ENCODE assay signal across 1 cellular context in the genomic region with DNA sequence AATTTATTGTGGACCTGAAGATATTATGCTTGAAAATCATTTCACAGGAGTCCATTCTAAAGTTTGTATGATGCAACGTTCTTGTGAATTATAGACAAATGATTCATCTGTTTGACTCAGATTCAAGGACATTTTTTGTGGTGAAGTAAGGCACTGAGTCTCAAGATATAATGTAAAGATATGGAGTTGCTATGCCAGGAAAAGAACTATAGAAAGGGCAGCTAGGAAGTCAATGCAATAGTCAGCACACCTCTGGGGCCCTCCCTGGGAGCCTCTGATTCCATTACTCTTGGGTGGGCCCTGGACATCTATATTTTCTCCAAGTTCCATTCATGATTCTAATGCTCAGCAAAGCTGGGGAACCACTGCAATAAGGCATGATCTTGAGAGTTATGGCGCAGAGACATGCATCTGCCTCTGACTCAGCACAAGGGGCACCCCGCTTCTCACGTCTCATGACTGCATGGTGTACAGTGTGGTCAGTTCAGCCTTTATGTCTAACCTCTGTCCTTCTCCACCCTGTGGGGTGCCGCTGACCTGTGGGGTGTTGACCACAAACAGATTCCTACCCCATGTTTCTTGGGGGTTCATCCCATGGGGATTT.
TF ChIP-seq lines count a peak whose summit lies in the region.

No MANE protein-coding gene starts in this region.

TF ChIP-seq in HCT116, 20 proteins besides CTCF, POLR2A, EP300 and RAD21 (continued from another document):
- TF ChIP-seq ZFX (IDR thresholded peaks at IDR 0.05) (no peak), FOSL1 (IDR thresholded peaks at IDR 0.05; ENCODE audit: low read depth) (peak; percentile 58), EZH2phosphoT487 (IDR thresholded peaks at IDR 0.05; ENCODE audit: borderline replicate concordance) (no peak), CBX3 (IDR thresholded peaks at IDR 0.05; ENCODE audit: low read depth) (no peak), POLR2AphosphoS5 (IDR thresholded peaks at IDR 0.05; ENCODE audit: low read depth, low read length) (no peak), EGR1 (IDR thresholded peaks at IDR 0.05; ENCODE audit: low read depth) (no peak), ELF1 (IDR thresholded peaks at IDR 0.05; ENCODE audit: borderline replicate concordance, low read depth) (no peak), JUND (IDR thresholded peaks at IDR 0.05) (0 out of 2 replicates have a peak, but pooled peaks have one; percentile 10), YY1 (IDR thresholded peaks at IDR 0.05; ENCODE audit: extremely low read depth, insufficient replicate concordance, low read depth, low read length) (no peak), TCF7L2 (IDR thresholded peaks at IDR 0.05; ENCODE audit: borderline replicate concordance, extremely low read depth, insufficient read depth, insufficient read length) (no peak)
- TF ChIP-seq, protein P1, sequence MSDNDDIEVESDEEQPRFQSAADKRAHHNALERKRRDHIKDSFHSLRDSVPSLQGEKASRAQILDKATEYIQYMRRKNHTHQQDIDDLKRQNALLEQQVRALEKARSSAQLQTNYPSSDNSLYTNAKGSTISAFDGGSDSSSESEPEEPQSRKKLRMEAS (IDR thresholded peaks at IDR 0.05), result no peak
- TF ChIP-seq, protein P2, sequence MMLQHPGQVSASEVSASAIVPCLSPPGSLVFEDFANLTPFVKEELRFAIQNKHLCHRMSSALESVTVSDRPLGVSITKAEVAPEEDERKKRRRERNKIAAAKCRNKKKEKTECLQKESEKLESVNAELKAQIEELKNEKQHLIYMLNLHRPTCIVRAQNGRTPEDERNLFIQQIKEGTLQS (IDR thresholded peaks at IDR 0.05), result peak; percentile 26; the same call in 1 of the 2 replicates
- TF ChIP-seq, protein P3, sequence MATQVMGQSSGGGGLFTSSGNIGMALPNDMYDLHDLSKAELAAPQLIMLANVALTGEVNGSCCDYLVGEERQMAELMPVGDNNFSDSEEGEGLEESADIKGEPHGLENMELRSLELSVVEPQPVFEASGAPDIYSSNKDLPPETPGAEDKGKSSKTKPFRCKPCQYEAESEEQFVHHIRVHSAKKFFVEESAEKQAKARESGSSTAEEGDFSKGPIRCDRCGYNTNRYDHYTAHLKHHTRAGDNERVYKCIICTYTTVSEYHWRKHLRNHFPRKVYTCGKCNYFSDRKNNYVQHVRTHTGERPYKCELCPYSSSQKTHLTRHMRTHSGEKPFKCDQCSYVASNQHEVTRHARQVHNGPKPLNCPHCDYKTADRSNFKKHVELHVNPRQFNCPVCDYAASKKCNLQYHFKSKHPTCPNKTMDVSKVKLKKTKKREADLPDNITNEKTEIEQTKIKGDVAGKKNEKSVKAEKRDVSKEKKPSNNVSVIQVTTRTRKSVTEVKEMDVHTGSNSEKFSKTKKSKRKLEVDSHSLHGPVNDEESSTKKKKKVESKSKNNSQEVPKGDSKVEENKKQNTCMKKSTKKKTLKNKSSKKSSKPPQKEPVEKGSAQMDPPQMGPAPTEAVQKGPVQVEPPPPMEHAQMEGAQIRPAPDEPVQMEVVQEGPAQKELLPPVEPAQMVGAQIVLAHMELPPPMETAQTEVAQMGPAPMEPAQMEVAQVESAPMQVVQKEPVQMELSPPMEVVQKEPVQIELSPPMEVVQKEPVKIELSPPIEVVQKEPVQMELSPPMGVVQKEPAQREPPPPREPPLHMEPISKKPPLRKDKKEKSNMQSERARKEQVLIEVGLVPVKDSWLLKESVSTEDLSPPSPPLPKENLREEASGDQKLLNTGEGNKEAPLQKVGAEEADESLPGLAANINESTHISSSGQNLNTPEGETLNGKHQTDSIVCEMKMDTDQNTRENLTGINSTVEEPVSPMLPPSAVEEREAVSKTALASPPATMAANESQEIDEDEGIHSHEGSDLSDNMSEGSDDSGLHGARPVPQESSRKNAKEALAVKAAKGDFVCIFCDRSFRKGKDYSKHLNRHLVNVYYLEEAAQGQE (IDR thresholded peaks at IDR 0.05; ENCODE audit: low read depth), result no peak
- TF ChIP-seq, protein P4, sequence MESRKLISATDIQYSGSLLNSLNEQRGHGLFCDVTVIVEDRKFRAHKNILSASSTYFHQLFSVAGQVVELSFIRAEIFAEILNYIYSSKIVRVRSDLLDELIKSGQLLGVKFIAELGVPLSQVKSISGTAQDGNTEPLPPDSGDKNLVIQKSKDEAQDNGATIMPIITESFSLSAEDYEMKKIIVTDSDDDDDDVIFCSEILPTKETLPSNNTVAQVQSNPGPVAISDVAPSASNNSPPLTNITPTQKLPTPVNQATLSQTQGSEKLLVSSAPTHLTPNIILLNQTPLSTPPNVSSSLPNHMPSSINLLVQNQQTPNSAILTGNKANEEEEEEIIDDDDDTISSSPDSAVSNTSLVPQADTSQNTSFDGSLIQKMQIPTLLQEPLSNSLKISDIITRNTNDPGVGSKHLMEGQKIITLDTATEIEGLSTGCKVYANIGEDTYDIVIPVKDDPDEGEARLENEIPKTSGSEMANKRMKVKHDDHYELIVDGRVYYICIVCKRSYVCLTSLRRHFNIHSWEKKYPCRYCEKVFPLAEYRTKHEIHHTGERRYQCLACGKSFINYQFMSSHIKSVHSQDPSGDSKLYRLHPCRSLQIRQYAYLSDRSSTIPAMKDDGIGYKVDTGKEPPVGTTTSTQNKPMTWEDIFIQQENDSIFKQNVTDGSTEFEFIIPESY (IDR thresholded peaks at IDR 0.05; ENCODE audit: extremely low read depth, insufficient replicate concordance, low read length), result no peak
TF ChIP-seq in HCT116: peak in this region for 4.
